In genomic region chrX:151488677-151489076, GRCh38 we compare ENCODE assay signal across 8 cellular contexts.
DNase-seq lines count a peak whose midpoint lies in the region; ATAC-seq and TF ChIP-seq lines count a peak whose summit lies in the region.

No MANE protein-coding gene starts in this region.

- CTCF ChIA-PET in GM10248 (lab: Yijun Ruan, JAX) = interaction anchor here (1.5 kb wide), 1 partner anchor 337 kb away, joined by 5 read pairs; no protein-coding TSS in a partner anchor

- H3K27ac Mint-ChIP-seq in effector memory CD8-positive, alpha-beta T cell = no peak overlapping the region

- H3K4me1 ChIP-seq in osteoblast (ENCODE audit: insufficient read depth, low read length) = no peaks in the 10 kb centered on the region

- POLR2A ChIA-PET in GM10248 (lab: Yijun Ruan, JAX) = no interaction called here

- ATAC-seq in GM21825 (IDR thresholded peaks at IDR 0.05; ENCODE audit: unreplicated experiment) = peak; percentile 67
- ATAC-seq in effector memory CD8-positive, alpha-beta T cell (replicated peaks) = peak; percentile 36

- no peak overlapping the region for H3K4me3 ChIP-seq in osteoblast (ENCODE audit: insufficient read depth, low read length)
- H3K4me3 ChIP-seq in coronary artery = no peak overlapping the region

- no peak overlapping the region for H2AFZ ChIP-seq in osteoblast (ENCODE audit: low read length)

- H3K79me2 ChIP-seq in osteoblast (ENCODE audit: insufficient read depth, low read length) = no peaks in the 10 kb centered on the region

- H4K20me1 ChIP-seq in osteoblast (ENCODE audit: insufficient read depth, low read length) = no peaks in the 10 kb centered on the region

- peaks cover 2% of the 10 kb centered on the region for H3K36me3 Mint-ChIP-seq in effector memory CD8-positive, alpha-beta T cell (ENCODE audit: insufficient read depth)

- peak; percentile 22 for TF ChIP-seq CTCF in GM10248 (IDR thresholded peaks at IDR 0.05; ENCODE audit: control extremely low read depth, extremely low read depth, low read depth, missing control alignments)
- no peak for TF ChIP-seq CTCF in osteoblast (IDR thresholded peaks at IDR 0.05; ENCODE audit: extremely low read depth, low read depth, low read length)
- TF ChIP-seq CTCF in coronary artery (IDR thresholded peaks at IDR 0.05) = no peak

- H3K4me3 Mint-ChIP-seq in effector memory CD8-positive, alpha-beta T cell = no peak overlapping the region

- H3K9me3 Mint-ChIP-seq in effector memory CD8-positive, alpha-beta T cell = no peaks in the 10 kb centered on the region

- DNase-seq in GM10248 (ENCODE audit: extremely low spot score) = peak; percentile 30
- DNase-seq in NCI-H774 (lab: John Stamatoyannopoulos, UW) = peak; percentile 2
- peak in 2 of 3 experiments; percentile 1 to 2 for DNase-seq in effector memory CD8-positive, alpha-beta T cell
- DNase-seq in HK-2 (ENCODE audit: unreplicated experiment) = no peak
- DNase-seq in osteoblast (ENCODE audit: insufficient read length, low spot score, missing footprints) = no peak
- no peak for DNase-seq in coronary artery (ENCODE audit: low spot score)
- DNase-seq in occipital lobe (lab: John Stamatoyannopoulos, UW) = no peak

- no peaks in the 10 kb centered on the region for H3K36me3 ChIP-seq in osteoblast (ENCODE audit: insufficient read depth, low read length)

- H3K4me2 ChIP-seq in osteoblast (ENCODE audit: insufficient read depth, low read length) = no peak overlapping the region

- H3K27ac ChIP-seq in osteoblast (ENCODE audit: low read depth, low read length) (no peak overlapping the region), coronary artery (no peak overlapping the region)

- H3K27me3 ChIP-seq in osteoblast (ENCODE audit: insufficient read depth, low read length) = no peaks in the 10 kb centered on the region

- H3K9me3 ChIP-seq in osteoblast (ENCODE audit: low read depth, low read length) = peaks cover 3% of the 10 kb centered on the region

- H3K27me3 Mint-ChIP-seq in effector memory CD8-positive, alpha-beta T cell = no peaks in the 10 kb centered on the region

- peaks cover 0 to 2% of the 10 kb centered on the region in 2 donors for H3K4me1 Mint-ChIP-seq in effector memory CD8-positive, alpha-beta T cell (ENCODE audit: low read depth in 2 of 2)

Comparison
In these comparisons a context has a peak if more than half of its experiments do, and no peak if none do; other contexts are left out.
1. DNase-seq: peak in GM10248 (single experiment), NCI-H774 (single experiment) and effector memory CD8-positive, alpha-beta T cell (2 of 3); none in HK-2 (single experiment), osteoblast (single experiment), coronary artery (single experiment) and occipital lobe (single experiment).